Comparison of ENCODE assay signal across 8 cellular contexts in genomic region chr16:89314357-89314756, GRCh38.
DNase-seq lines count a peak whose midpoint lies in the region; ATAC-seq and TF ChIP-seq lines count a peak whose summit lies in the region.

No MANE protein-coding gene starts in this region.

- TF ChIP-seq CTCF in ovary (IDR thresholded peaks at IDR 0.05) (no peak), colonic mucosa (IDR thresholded peaks at IDR 0.05) (no peak)

- no peaks in the 10 kb centered on the region for H3K27me3 Mint-ChIP-seq in memory B cell

- WGBS in thymus: 76% methylated on average over 14 of the region's 14 CpGs
- WGBS in ovary, 3 donors: 80 to 84% (median 82%) methylated on average over 14 of the region's 14 CpGs

- H3K4me3 ChIP-seq in thymus (ENCODE audit: low read length): no peak overlapping the region
- no peak overlapping the region for H3K4me3 ChIP-seq in ovary
- H3K4me3 ChIP-seq in colonic mucosa: no peak overlapping the region

- no peak for TF ChIP-seq EP300 in ovary (IDR thresholded peaks at IDR 0.05)

- peaks cover 57% of the 10 kb centered on the region for H3K4me1 ChIP-seq in thymus (ENCODE audit: control insufficient read depth, insufficient read depth, low read length)
- peaks cover 13% of the 10 kb centered on the region for H3K4me1 ChIP-seq in ovary (ENCODE audit: insufficient read depth)
- H3K4me1 ChIP-seq in colonic mucosa: peaks cover 30% of the 10 kb centered on the region

- H3K4me3 Mint-ChIP-seq in memory B cell: no peak overlapping the region

- peak overlapping the region; percentile 94 to 97 for H3K27ac Mint-ChIP-seq in activated naive CD4-positive, alpha-beta T cell treated with anti-CD3 and anti-CD28 coated beads, Interleukin-2, amount 50 U/mL, for 72 hours
- peak overlapping the region; percentile 2 for H3K27ac Mint-ChIP-seq in memory B cell

- DNase-seq in Right ventricle myocardium superior: peak; percentile 40
- no peak for DNase-seq in cardiac septum (ENCODE audit: low spot score)
- no peak for DNase-seq in activated naive CD4-positive, alpha-beta T cell treated with anti-CD3 and anti-CD28 coated beads, Interleukin-2, amount 50 U/mL, for 72 hours (ENCODE audit: low spot score in 2 of 2)
- DNase-seq in memory B cell (ENCODE audit: low spot score in 2 of 2): no peak
- DNase-seq in ovary: no peak
- no peak for DNase-seq in colonic mucosa

- H3K36me3 Mint-ChIP-seq in activated naive CD4-positive, alpha-beta T cell treated with anti-CD3 and anti-CD28 coated beads, Interleukin-2, amount 50 U/mL, for 72 hours: peaks cover 7 to 24% of the 10 kb centered on the region in 2 donors
- H3K36me3 Mint-ChIP-seq in memory B cell: peaks cover 6% of the 10 kb centered on the region

- intact Hi-C loops in Right ventricle myocardium superior (cut with DNase I) (no loop called here), cardiac septum (cut with DNase I) (no loop called here), ovary (cut with DNase I) (loop anchor here in 1 of 4 donors (10.0 kb wide), 1 partner anchor 180 kb away; the partner anchor contains the start of gene ANKRD11), colonic mucosa (cut with DNase I) (no loop called here)

- H3K36me3 ChIP-seq in thymus (ENCODE audit: control insufficient read depth, insufficient read depth) (peaks cover 29% of the 10 kb centered on the region), ovary (no peaks in the 10 kb centered on the region), colonic mucosa (no peaks in the 10 kb centered on the region)

- no peak overlapping the region for H3K9ac ChIP-seq in colonic mucosa (ENCODE audit: low read depth in 2 of 2, low read length in 2 of 2)

- ATAC-seq in Right ventricle myocardium superior (ENCODE audit: poor library complexity) (no peak), memory B cell (ENCODE audit: low read depth) (no peak), GM21717 (IDR thresholded peaks at IDR 0.05; ENCODE audit: unreplicated experiment) (no peak)
- ATAC-seq in activated naive CD4-positive, alpha-beta T cell treated with anti-CD3 and anti-CD28 coated beads, Interleukin-2, amount 50 U/mL, for 72 hours: peak in 1 of 2 donors; percentile 8

- no peak for TF ChIP-seq POLR2A in ovary (IDR thresholded peaks at IDR 0.05)

- peaks cover 65% of the 10 kb centered on the region for H3K4me1 Mint-ChIP-seq in memory B cell

- H3K27ac ChIP-seq in thymus (ENCODE audit: low read depth): peak overlapping the region; percentile 73
- no peak overlapping the region for H3K27ac ChIP-seq in ovary
- no peak overlapping the region for H3K27ac ChIP-seq in colonic mucosa

- H3K9me3 ChIP-seq in thymus (ENCODE audit: control insufficient read depth) (peaks cover 1% of the 10 kb centered on the region), ovary (no peaks in the 10 kb centered on the region), colonic mucosa (no peaks in the 10 kb centered on the region)

- no peaks in the 10 kb centered on the region for H3K9me3 Mint-ChIP-seq in activated naive CD4-positive, alpha-beta T cell treated with anti-CD3 and anti-CD28 coated beads, Interleukin-2, amount 50 U/mL, for 72 hours
- H3K9me3 Mint-ChIP-seq in memory B cell: no peaks in the 10 kb centered on the region

- H3K27me3 ChIP-seq in thymus (ENCODE audit: control insufficient read depth, insufficient read depth) (no peaks in the 10 kb centered on the region), ovary (no peaks in the 10 kb centered on the region), colonic mucosa (no peaks in the 10 kb centered on the region)
